Comparison of ENCODE assay signal across 8 cellular contexts in the genomic region with DNA sequence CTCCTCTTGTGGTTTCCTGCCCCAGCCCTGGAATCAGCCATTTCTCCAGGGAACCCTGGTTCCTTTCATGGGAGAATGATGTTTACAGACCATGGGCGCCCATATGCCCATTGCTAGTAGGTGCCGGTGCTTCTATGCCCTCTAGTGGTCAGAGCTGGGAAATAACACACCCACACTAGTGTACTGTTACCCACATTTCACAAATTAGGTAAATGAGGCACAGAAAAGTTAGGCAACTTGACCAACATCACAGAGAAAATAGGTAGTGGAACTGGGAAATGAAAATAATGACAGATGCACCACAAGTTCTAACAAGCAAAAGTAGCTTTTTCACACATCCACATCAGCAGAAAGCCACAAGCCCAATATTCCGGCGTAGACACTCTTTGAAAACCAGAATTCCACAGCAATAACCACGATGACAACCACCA. TPM values are rescaled to one million over a fixed set of nuclear protein-coding genes. Genes with fewer than 3 reads are reported as not detected.
A peak's percentile ranks its signal among the peaks of the same experiment; 100 is the strongest.
DNase-seq lines count a peak whose midpoint lies in the region; ATAC-seq and TF ChIP-seq lines count a peak whose summit lies in the region.

No MANE protein-coding gene starts in this region.

- no peak overlapping the region for H3K4me3 ChIP-seq in mesendoderm (ENCODE audit: low read length)

- H3K4me2 ChIP-seq in mesendoderm (ENCODE audit: low read length) = no peak overlapping the region

- peak; percentile 88 for ATAC-seq in stimulated activated memory B cell treated with anti-CD40 and anti-IgM and Interleukin-4, amounts not matched to agents 10 μg/mL and 1 μg/mL and 100 μg/mL, for 72 hours

- no peak overlapping the region for H2AK5ac ChIP-seq in mesendoderm (ENCODE audit: low read length)

- H3K27me3 ChIP-seq in mesendoderm (ENCODE audit: insufficient read depth, low read length, poor library complexity) = no peaks in the 10 kb centered on the region

- no peaks in the 10 kb centered on the region for H3K79me2 ChIP-seq in mesendoderm (ENCODE audit: control insufficient read depth, insufficient read depth, low read length)

- no peaks in the 10 kb centered on the region for H3K79me1 ChIP-seq in mesendoderm (ENCODE audit: low read length)

- no peaks in the 10 kb centered on the region for H3K4me1 ChIP-seq in mesendoderm (ENCODE audit: control insufficient read depth, low read depth, low read length)

- H3K23ac ChIP-seq in mesendoderm (ENCODE audit: low read length) = no peak overlapping the region

- H3K4me3 Mint-ChIP-seq in stimulated activated memory B cell treated with anti-CD40 and anti-IgM and Interleukin-4, amounts not matched to agents 10 μg/mL and 1 μg/mL and 100 μg/mL, for 72 hours = no peak overlapping the region

- peaks cover 25% of the 10 kb centered on the region for H3K27me3 Mint-ChIP-seq in stimulated activated memory B cell treated with anti-CD40 and anti-IgM and Interleukin-4, amounts not matched to agents 10 μg/mL and 1 μg/mL and 100 μg/mL, for 72 hours

- WGBS in mesendoderm (ENCODE audit: extremely low coverage, insufficient coverage, low lambda C conversion rate) = no CpG with 5 or more reads among the region's 5 CpGs

- no peak overlapping the region for H3K27ac Mint-ChIP-seq in stimulated activated memory B cell treated with anti-CD40 and anti-IgM and Interleukin-4, amounts not matched to agents 10 μg/mL and 1 μg/mL and 100 μg/mL, for 72 hours

- DNase-seq in AG08395 (ENCODE audit: low spot score) = peak; percentile 9
- no peak for DNase-seq in GM20000 (ENCODE audit: low spot score)
- peak; percentile 36 for DNase-seq in NCI-H2171 (lab: John Stamatoyannopoulos, UW)
- DNase-seq in activated CD4-positive, CD25-positive, alpha-beta regulatory T cell treated with anti-CD3 and anti-CD28 coated beads, Interleukin-2, amount 50 U/mL, for 72 hours = peak; percentile 54
- DNase-seq in dermis blood vessel endothelial cell = peak; percentile 63
- DNase-seq in mesendoderm = peak; percentile 57
- DNase-seq in occipital lobe (lab: John Stamatoyannopoulos, UW) = no peak

- no peaks in the 10 kb centered on the region for H3K36me3 ChIP-seq in mesendoderm (ENCODE audit: control insufficient read depth, insufficient read depth, low read length)

- H3K36me3 Mint-ChIP-seq in stimulated activated memory B cell treated with anti-CD40 and anti-IgM and Interleukin-4, amounts not matched to agents 10 μg/mL and 1 μg/mL and 100 μg/mL, for 72 hours = no peaks in the 10 kb centered on the region

- no peak overlapping the region for H4K5ac ChIP-seq in mesendoderm (ENCODE audit: low read length)

- H2BK120ac ChIP-seq in mesendoderm (ENCODE audit: low read depth, low read length) = no peak overlapping the region

- peak; percentile 68 for TF ChIP-seq CTCF in GM20000 (IDR thresholded peaks at IDR 0.05; ENCODE audit: extremely low read depth, missing control alignments)

- H3K27ac ChIP-seq in mesendoderm (ENCODE audit: low read depth, low read length) = no peak overlapping the region

- H4K8ac ChIP-seq in mesendoderm (ENCODE audit: low read depth, low read length) = no peak overlapping the region

- H3K4me1 Mint-ChIP-seq in stimulated activated memory B cell treated with anti-CD40 and anti-IgM and Interleukin-4, amounts not matched to agents 10 μg/mL and 1 μg/mL and 100 μg/mL, for 72 hours = peaks cover 13% of the 10 kb centered on the region

- H2BK15ac ChIP-seq in mesendoderm (replicated peaks; ENCODE audit: low read depth) = no peak overlapping the region

- no peak overlapping the region for H3K56ac ChIP-seq in mesendoderm (ENCODE audit: low read length)

- no peak overlapping the region for H2BK5ac ChIP-seq in mesendoderm (ENCODE audit: low read length)

- no peaks in the 10 kb centered on the region for H3K9me3 Mint-ChIP-seq in stimulated activated memory B cell treated with anti-CD40 and anti-IgM and Interleukin-4, amounts not matched to agents 10 μg/mL and 1 μg/mL and 100 μg/mL, for 72 hours

- H3K18ac ChIP-seq in mesendoderm (ENCODE audit: low read length) = no peak overlapping the region

- no peak overlapping the region for H3K4ac ChIP-seq in mesendoderm (ENCODE audit: low read depth, low read length)

- H3K9ac ChIP-seq in mesendoderm (ENCODE audit: low read length) = no peak overlapping the region

RNA-seq across cellular contexts. Expression of a gene that starts 1.3 kb away (rescaled TPM):
- not detected in 2 replicates for total RNA-seq in dermis blood vessel endothelial cell
- not detected for polyA plus RNA-seq in mesendoderm (2013, experiment 1 of 2)
- not detected for polyA plus RNA-seq in mesendoderm (2013, experiment 2 of 2)
- not detected for total RNA-seq in occipital lobe

RNA-seq across cellular contexts. Expression of a gene that starts 39.7 kb away (rescaled TPM):
- total RNA-seq in dermis blood vessel endothelial cell (not detected in 2 replicates), occipital lobe (not detected)
- polyA plus RNA-seq in mesendoderm (2013, experiment 1 of 2) = not detected
- not detected for polyA plus RNA-seq in mesendoderm (2013, experiment 2 of 2)

RNA-seq across cellular contexts. Expression of a gene that starts 49.4 kb away (rescaled TPM):
- total RNA-seq in dermis blood vessel endothelial cell (not detected in 2 replicates), occipital lobe (not detected)
- not detected for polyA plus RNA-seq in mesendoderm (2013, experiment 1 of 2)
- not detected for polyA plus RNA-seq in mesendoderm (2013, experiment 2 of 2)

RNA-seq across cellular contexts. Expression of a gene that starts 49.8 kb away (rescaled TPM):
- total RNA-seq in dermis blood vessel endothelial cell (not detected in 2 replicates), occipital lobe (not detected)
- polyA plus RNA-seq in mesendoderm (2013, experiment 1 of 2) = not detected
- polyA plus RNA-seq in mesendoderm (2013, experiment 2 of 2) = not detected

Comparison
In these comparisons a context has a peak if more than half of its experiments do, and no peak if none do; other contexts are left out.
1. DNase-seq: peak in AG08395 (single experiment), NCI-H2171 (single experiment), activated CD4-positive, CD25-positive, alpha-beta regulatory T cell treated with anti-CD3 and anti-CD28 coated beads, Interleukin-2, amount 50 U/mL, for 72 hours (single experiment), dermis blood vessel endothelial cell (single experiment) and mesendoderm (single experiment); none in GM20000 (single experiment) and occipital lobe (single experiment).